ENCODE assay signal across 1 cellular context in genomic region chr1:23374079-23374735, GRCh38. TPM values are rescaled to one million over a fixed set of nuclear protein-coding genes. Genes with fewer than 3 reads are reported as not detected.
"Had no signal": no experiment of that assay in that cellular context is flagged by ENCODE, and none has a peak within 500 bp of the region (broad histone marks: within the 10 kb centered on the region; RNA-seq: fewer than 3 reads in every experiment).

No MANE protein-coding gene starts in this region.

RNA-seq across cellular contexts. Expression of gene TCEA3, which starts 50.3 kb away (rescaled TPM):
- total RNA-seq: OCI-LY7 had no signal
